Comparison of ENCODE assay signal across 30 cellular contexts in genomic region chr10:121216295-121216694, GRCh38.
DNase-seq lines count a peak whose midpoint lies in the region; ATAC-seq and TF ChIP-seq lines count a peak whose summit lies in the region.
"Had no signal": no experiment of that assay in that cellular context is flagged by ENCODE, and none has a peak within 500 bp of the region (broad histone marks: within the 10 kb centered on the region; RNA-seq: fewer than 3 reads in every experiment).

No MANE protein-coding gene starts in this region.

- intact Hi-C loops in Right ventricle myocardium superior (cut with DNase I) = no loop called here
- intact Hi-C loops in right cardiac atrium (cut with DNase I) = no loop called here

- no peak for TF ChIP-seq CTCF in right atrium auricular region (IDR thresholded peaks at IDR 0.05)

- H3K4me3 Mint-ChIP-seq in stimulated activated naive B cell treated with anti-CD40 and anti-IgM and Interleukin-4, amounts not matched to agents 10 μg/mL and 1 μg/mL and 100 μg/mL, for 72 hours = no peak overlapping the region
- H3K4me3 Mint-ChIP-seq: activated CD4-positive, alpha-beta T cell treated with anti-CD3 and anti-CD28 coated beads, Interleukin-2, amount 10 ng/mL, durations not matched to agents 24 days and 14 days; CD4-positive, alpha-beta T cell; natural killer cell had no signal

- H3K36me3 ChIP-seq in right atrium auricular region = no peaks in the 10 kb centered on the region
- H3K36me3 ChIP-seq in muscle layer of duodenum (ENCODE audit: control insufficient read depth in 1 of 2, insufficient read depth in 2 of 2, low read length in 2 of 2) = no peaks in the 10 kb centered on the region
- H3K36me3 ChIP-seq: colonic mucosa, heart right ventricle, tibial nerve, WERI-Rb-1 had no signal

- H3K36me3 Mint-ChIP-seq in stimulated activated naive B cell treated with anti-CD40 and anti-IgM and Interleukin-4, amounts not matched to agents 10 μg/mL and 1 μg/mL and 100 μg/mL, for 72 hours = no peaks in the 10 kb centered on the region
- H3K36me3 Mint-ChIP-seq: natural killer cell had no signal

- H3K4me1 ChIP-seq in right atrium auricular region = no peaks in the 10 kb centered on the region
- H3K4me1 ChIP-seq in right cardiac atrium (ENCODE audit: control insufficient read depth, insufficient read depth, low read length) = no peaks in the 10 kb centered on the region
- peaks cover 0 to 4% of the 10 kb centered on the region in 2 donors for H3K4me1 ChIP-seq in muscle layer of duodenum (ENCODE audit: control insufficient read depth in 1 of 2, insufficient read depth in 2 of 2, low read length in 2 of 2)
- H3K4me1 ChIP-seq: body of pancreas, colonic mucosa, heart right ventricle had no signal

- H3K27me3 Mint-ChIP-seq in stimulated activated naive B cell treated with anti-CD40 and anti-IgM and Interleukin-4, amounts not matched to agents 10 μg/mL and 1 μg/mL and 100 μg/mL, for 72 hours = no peaks in the 10 kb centered on the region
- H3K27me3 Mint-ChIP-seq: activated CD4-positive, alpha-beta T cell treated with anti-CD3 and anti-CD28 coated beads, Interleukin-2, amount 10 ng/mL, durations not matched to agents 24 days and 14 days; CD4-positive, alpha-beta T cell had no signal

- H3K4me3 ChIP-seq in right atrium auricular region (no peak overlapping the region), right cardiac atrium (ENCODE audit: low read length) (no peak overlapping the region), muscle layer of duodenum (ENCODE audit: low read depth in 1 of 2, low read length in 2 of 2) (no peak overlapping the region)
- H3K4me3 ChIP-seq: body of pancreas, colonic mucosa, heart right ventricle, tibial nerve had no signal

- 47% methylated on average over 2 of the region's 2 CpGs for WGBS in right cardiac atrium

- H3K4me1 Mint-ChIP-seq in stimulated activated naive B cell treated with anti-CD40 and anti-IgM and Interleukin-4, amounts not matched to agents 10 μg/mL and 1 μg/mL and 100 μg/mL, for 72 hours = no peaks in the 10 kb centered on the region
- H3K4me1 Mint-ChIP-seq: activated CD4-positive, alpha-beta T cell treated with anti-CD3 and anti-CD28 coated beads, Interleukin-2, amount 10 ng/mL, durations not matched to agents 24 days and 14 days; natural killer cell had no signal

- no peak overlapping the region for H3K27ac Mint-ChIP-seq in stimulated activated naive B cell treated with anti-CD40 and anti-IgM and Interleukin-4, amounts not matched to agents 10 μg/mL and 1 μg/mL and 100 μg/mL, for 72 hours
- H3K27ac Mint-ChIP-seq: activated CD4-positive, alpha-beta T cell treated with anti-CD3 and anti-CD28 coated beads, Interleukin-2, amount 10 ng/mL, durations not matched to agents 24 days and 14 days; CD4-positive, alpha-beta T cell; natural killer cell had no signal

- peak; percentile 36 for ATAC-seq in Right ventricle myocardium superior (ENCODE audit: poor library complexity)
- ATAC-seq in right cardiac atrium = peak; percentile 63 to 91
- no peak for ATAC-seq in stimulated activated naive B cell treated with anti-CD40 and anti-IgM and Interleukin-4, amounts not matched to agents 10 μg/mL and 1 μg/mL and 100 μg/mL, for 72 hours (replicated peaks)
- ATAC-seq: body of pancreas, natural killer cell, PC-3 had no signal

- no peaks in the 10 kb centered on the region for H3K27me3 ChIP-seq in right atrium auricular region
- H3K27me3 ChIP-seq in right cardiac atrium (ENCODE audit: control insufficient read depth, insufficient read depth) = no peaks in the 10 kb centered on the region
- H3K27me3 ChIP-seq in muscle layer of duodenum (ENCODE audit: low read depth, low read length) = no peaks in the 10 kb centered on the region
- H3K27me3 ChIP-seq: body of pancreas, colonic mucosa, tibial nerve had no signal

- H3K9me3 Mint-ChIP-seq in stimulated activated naive B cell treated with anti-CD40 and anti-IgM and Interleukin-4, amounts not matched to agents 10 μg/mL and 1 μg/mL and 100 μg/mL, for 72 hours = peaks cover 0 to 3% of the 10 kb centered on the region in 2 donors
- H3K9me3 Mint-ChIP-seq: CD4-positive, alpha-beta T cell had no signal

- H3K9me3 ChIP-seq in right atrium auricular region (no peaks in the 10 kb centered on the region), right cardiac atrium (ENCODE audit: control insufficient read depth, low read length) (no peaks in the 10 kb centered on the region), muscle layer of duodenum (ENCODE audit: control insufficient read depth in 1 of 2, low read length in 2 of 2) (no peaks in the 10 kb centered on the region)
- H3K9me3 ChIP-seq: body of pancreas, colonic mucosa, heart right ventricle, tibial nerve had no signal

- H3K27ac ChIP-seq in right atrium auricular region (no peak overlapping the region), right cardiac atrium (ENCODE audit: low read length) (no peak overlapping the region), muscle layer of duodenum (ENCODE audit: low read length) (peak overlapping the region; percentile 18), temporal lobe (ENCODE audit: low read depth, low read length) (peak overlapping the region; percentile 97)
- H3K27ac ChIP-seq: body of pancreas, colonic mucosa, heart right ventricle, tibial nerve, WERI-Rb-1 had no signal

- no peak for DNase-seq in Right ventricle myocardium superior
- DNase-seq in right atrium auricular region (ENCODE audit: low spot score) = no peak
- DNase-seq in right cardiac atrium = no peak
- DNase-seq in activated naive CD4-positive, alpha-beta T cell treated with anti-CD3 and anti-CD28 coated beads, Interleukin-2, amount 50 U/mL, for 16 hours = no peak
- no peak for DNase-seq in stimulated activated naive B cell treated with anti-CD40 and anti-IgM and Interleukin-4, amounts not matched to agents 10 μg/mL and 1 μg/mL and 100 μg/mL, for 72 hours
- DNase-seq in stimulated activated CD8-positive, alpha-beta memory T cell treated with anti-CD3 and anti-CD28 coated beads, Interleukin-4, amount 100 ng/mL, for 48 hours = no peak
- DNase-seq: activated CD4-positive, alpha-beta T cell treated with anti-CD3 and anti-CD28 coated beads, Interleukin-2, amount 10 ng/mL, durations not matched to agents 24 days and 14 days; activated effector memory CD4-positive, alpha-beta T cell treated with anti-CD3 and anti-CD28 coated beads, Interleukin-2, amount 50 U/mL, for 16 hours; activated T-cell treated with anti-CD3 and anti-CD28 coated beads, Interleukin-2, amount 50 U/mL, for 1 hour; body of pancreas; CD4-positive, alpha-beta T cell; colonic mucosa; effector memory CD4-positive, alpha-beta T cell; EL; foreskin fibroblast; heart right ventricle; Karpas-422; natural killer cell; NCI-H1436; NK-92 treated with Interleukin-12 subunit alpha and Interleukin-12 subunit beta, amount 100 ng/mL, for 24 hours; PC-3; SHP77 treated with DMSO at 0.1 percent for 48 hours; stimulated activated CD4-positive, alpha-beta T cell treated with anti-CD3 and anti-CD28 coated beads, Interleukin-15, amount 100 ng/mL, for 24 hours; stimulated activated naive CD4-positive, alpha-beta T cell treated with Interleukin-2 at 50 U/mL for 16 hours; SW 1271; T-helper 9 cell; WERI-Rb-1 had no signal

Comparison
In these comparisons a context has a peak if more than half of its experiments do, and no peak if none do; other contexts are left out.
1. ATAC-seq: peak in Right ventricle myocardium superior (single experiment) and right cardiac atrium (2 of 2); none in stimulated activated naive B cell treated with anti-CD40 and anti-IgM and Interleukin-4, amounts not matched to agents 10 μg/mL and 1 μg/mL and 100 μg/mL, for 72 hours (0 of 2).
2. H3K27ac ChIP-seq: peak in muscle layer of duodenum (single experiment) and temporal lobe (single experiment); none in right atrium auricular region (0 of 2) and right cardiac atrium (single experiment).